ENCODE assay signal across 20 cellular contexts in the genomic region with DNA sequence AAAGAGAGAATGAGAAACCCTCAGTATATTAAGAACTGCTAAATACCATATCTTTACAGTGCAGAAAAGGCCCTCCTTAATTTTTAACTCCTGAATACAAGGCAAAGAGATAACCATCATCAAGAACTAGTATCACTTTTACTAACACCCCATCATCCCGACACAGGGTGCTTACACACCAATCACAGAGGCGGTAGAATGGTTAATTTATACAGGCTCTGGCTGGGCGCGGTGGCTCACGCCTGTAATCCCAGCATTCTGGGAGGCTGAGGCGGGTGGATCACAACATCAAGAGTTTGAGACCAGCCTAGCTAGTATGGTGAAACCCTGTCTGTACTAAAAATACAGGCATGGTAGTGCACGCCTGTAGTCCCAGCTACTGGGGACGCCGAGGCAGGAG. TPM values are rescaled to one million over a fixed set of nuclear protein-coding genes. Genes with fewer than 3 reads are reported as not detected.
A peak's percentile ranks its signal among the peaks of the same experiment; 100 is the strongest.
DNase-seq lines count a peak whose midpoint lies in the region; ATAC-seq and TF ChIP-seq lines count a peak whose summit lies in the region.
"Had no signal": no experiment of that assay in that cellular context is flagged by ENCODE, and none has a peak within 500 bp of the region (broad histone marks: within the 10 kb centered on the region; RNA-seq: fewer than 3 reads in every experiment).

No MANE protein-coding gene starts in this region.

- ATAC-seq in activated CD8-positive, alpha-beta T cell treated with anti-CD3 and anti-CD28 coated beads for 36 hours, result no peak
- no peak for ATAC-seq in activated CD8-positive, alpha-beta T cell treated with anti-CD3 and anti-CD28 coated beads, Interleukin-2, amount 10 ng/mL, durations not matched to agents 7 days and 5 days
- ATAC-seq in CD4-positive, CD25-positive, alpha-beta regulatory T cell (ENCODE audit: low read depth in 2 of 2), result no peak
- ATAC-seq in naive thymus-derived CD8-positive, alpha-beta T cell, result no peak
- ATAC-seq in GM19395 (IDR thresholded peaks at IDR 0.05; ENCODE audit: unreplicated experiment), result no peak
- ATAC-seq: A549, heart left ventricle, left ventricle myocardium superior had no signal

- CTCF ChIA-PET in activated CD8-positive, alpha-beta T cell treated with anti-CD3 and anti-CD28 coated beads for 36 hours (lab: Charles Lee), result interaction anchor here (0.8 to 6.6 kb wide), 3 partner anchors 15 to 328 kb away, joined by 3 to 68 read pairs (median 3); a partner anchor contains a TSS
- CTCF ChIA-PET in activated CD8-positive, alpha-beta T cell treated with anti-CD3 and anti-CD28 coated beads, Interleukin-2, amount 10 ng/mL, durations not matched to agents 7 days and 5 days (lab: Charles Lee), result interaction anchor here (0.6 to 14.0 kb wide), 4 partner anchors 14 to 268 kb away, joined by 3 to 146 read pairs (median 3); a partner anchor contains a TSS
- CTCF ChIA-PET in activated CD4-positive, alpha-beta memory T cell treated with anti-CD3 and anti-CD28 coated beads for 36 hours (lab: Charles Lee), result interaction anchor here (1.2 to 6.6 kb wide), 3 partner anchors 13 to 113 kb away, joined by 3 to 39 read pairs (median 10); no protein-coding TSS in a partner anchor

- intact Hi-C loops in activated CD8-positive, alpha-beta T cell treated with anti-CD3 and anti-CD28 coated beads for 36 hours (cut with micrococcal nuclease), result no loop called here
- intact Hi-C loops in activated CD4-positive, alpha-beta memory T cell treated with anti-CD3 and anti-CD28 coated beads for 36 hours (cut with micrococcal nuclease), result no loop called here

- peak overlapping the region; percentile 44 for H3K27ac ChIP-seq in CD4-positive, CD25-positive, alpha-beta regulatory T cell (ENCODE audit: insufficient read depth, low read length, poor library complexity, severe bottlenecking)
- H3K27ac ChIP-seq: A549, brain microvascular endothelial cell, KMS-11, neutrophil, testis had no signal

- POLR2A ChIA-PET in activated CD8-positive, alpha-beta T cell treated with anti-CD3 and anti-CD28 coated beads for 36 hours (lab: Charles Lee), result interaction anchor here (0.6 to 3.5 kb wide), 3 partner anchors 10 to 356 kb away, joined by 3 to 12 read pairs (median 9); a partner anchor contains a TSS
- POLR2A ChIA-PET in activated CD8-positive, alpha-beta T cell treated with anti-CD3 and anti-CD28 coated beads, Interleukin-2, amount 10 ng/mL, durations not matched to agents 7 days and 5 days (lab: Charles Lee), result no interaction called here
- POLR2A ChIA-PET in activated CD4-positive, alpha-beta memory T cell treated with anti-CD3 and anti-CD28 coated beads for 36 hours (lab: Charles Lee), result interaction anchor here (1.2 kb wide), 1 partner anchor 15 kb away, joined by 4 read pairs; a partner anchor contains a TSS
- POLR2A ChIA-PET in naive thymus-derived CD8-positive, alpha-beta T cell (lab: Charles Lee), result interaction anchor here (1.6 to 7.8 kb wide), 2 partner anchors 11 to 15 kb away, joined by 3 to 53 read pairs; a partner anchor contains a TSS

- peak overlapping the region; percentile 10 for H3K4me3 Mint-ChIP-seq in activated CD8-positive, alpha-beta T cell treated with anti-CD3 and anti-CD28 coated beads for 36 hours
- H3K4me3 Mint-ChIP-seq in activated CD8-positive, alpha-beta T cell treated with anti-CD3 and anti-CD28 coated beads, Interleukin-2, amount 10 ng/mL, durations not matched to agents 7 days and 5 days, result no peak overlapping the region
- H3K4me3 Mint-ChIP-seq in CD4-positive, CD25-positive, alpha-beta regulatory T cell, result peak overlapping the region in 3 of 4 donors; percentile 39 to 52 (median 48)
- peak overlapping the region; percentile 39 for H3K4me3 Mint-ChIP-seq in activated CD4-positive, alpha-beta memory T cell treated with anti-CD3 and anti-CD28 coated beads for 36 hours
- H3K4me3 Mint-ChIP-seq in naive thymus-derived CD8-positive, alpha-beta T cell, result peak overlapping the region in 7 of 10 donors; percentile 3 to 52 (median 39)
- H3K4me3 Mint-ChIP-seq: activated B cell treated with CpG ODN at 0.5 μM for 24 hours had no signal

- peaks cover 66% of the 10 kb centered on the region for H3K36me3 Mint-ChIP-seq in activated CD8-positive, alpha-beta T cell treated with anti-CD3 and anti-CD28 coated beads for 36 hours (ENCODE audit: low read depth)
- H3K36me3 Mint-ChIP-seq in activated CD8-positive, alpha-beta T cell treated with anti-CD3 and anti-CD28 coated beads, Interleukin-2, amount 10 ng/mL, durations not matched to agents 7 days and 5 days (ENCODE audit: low read depth), result peaks cover 56% of the 10 kb centered on the region
- H3K36me3 Mint-ChIP-seq in CD4-positive, CD25-positive, alpha-beta regulatory T cell, result peaks cover 16% of the 10 kb centered on the region
- peaks cover 58% of the 10 kb centered on the region for H3K36me3 Mint-ChIP-seq in activated CD4-positive, alpha-beta memory T cell treated with anti-CD3 and anti-CD28 coated beads for 36 hours
- H3K36me3 Mint-ChIP-seq in naive thymus-derived CD8-positive, alpha-beta T cell, result peaks cover 0 to 62% (median 3%) of the 10 kb centered on the region in 3 donors

- peaks cover 71% of the 10 kb centered on the region for H3K4me1 ChIP-seq in CD4-positive, CD25-positive, alpha-beta regulatory T cell (ENCODE audit: control insufficient read depth, insufficient read depth, low read length, poor library complexity, severe bottlenecking)

- H3K27me3 ChIP-seq in CD4-positive, CD25-positive, alpha-beta regulatory T cell (ENCODE audit: control insufficient read depth, insufficient read depth, low read length), result no peaks in the 10 kb centered on the region
- H3K27me3 ChIP-seq: brain microvascular endothelial cell, heart left ventricle, neutrophil, testis had no signal

- peaks cover 76% of the 10 kb centered on the region for H3K4me1 Mint-ChIP-seq in activated CD8-positive, alpha-beta T cell treated with anti-CD3 and anti-CD28 coated beads for 36 hours (ENCODE audit: low read depth)
- H3K4me1 Mint-ChIP-seq in activated CD8-positive, alpha-beta T cell treated with anti-CD3 and anti-CD28 coated beads, Interleukin-2, amount 10 ng/mL, durations not matched to agents 7 days and 5 days (ENCODE audit: low read depth), result peaks cover 70% of the 10 kb centered on the region
- peaks cover 42 to 85% (median 66%) of the 10 kb centered on the region in 4 donors for H3K4me1 Mint-ChIP-seq in CD4-positive, CD25-positive, alpha-beta regulatory T cell
- peaks cover 75% of the 10 kb centered on the region for H3K4me1 Mint-ChIP-seq in activated CD4-positive, alpha-beta memory T cell treated with anti-CD3 and anti-CD28 coated beads for 36 hours (ENCODE audit: low read depth)
- peaks cover 38 to 83% (median 76%) of the 10 kb centered on the region in 4 donors for H3K4me1 Mint-ChIP-seq in naive thymus-derived CD8-positive, alpha-beta T cell

- no peaks in the 10 kb centered on the region for H3K9me3 ChIP-seq in CD4-positive, CD25-positive, alpha-beta regulatory T cell (ENCODE audit: control insufficient read depth in 2 of 2, low read length in 2 of 2)
- H3K9me3 ChIP-seq: A549, heart left ventricle, neutrophil, testis had no signal

- H3K9me3 Mint-ChIP-seq in activated CD8-positive, alpha-beta T cell treated with anti-CD3 and anti-CD28 coated beads for 36 hours, result no peaks in the 10 kb centered on the region
- H3K9me3 Mint-ChIP-seq in activated CD8-positive, alpha-beta T cell treated with anti-CD3 and anti-CD28 coated beads, Interleukin-2, amount 10 ng/mL, durations not matched to agents 7 days and 5 days (ENCODE audit: insufficient read depth), result no peaks in the 10 kb centered on the region
- H3K9me3 Mint-ChIP-seq in CD4-positive, CD25-positive, alpha-beta regulatory T cell, result no peaks in the 10 kb centered on the region
- no peaks in the 10 kb centered on the region for H3K9me3 Mint-ChIP-seq in activated CD4-positive, alpha-beta memory T cell treated with anti-CD3 and anti-CD28 coated beads for 36 hours
- no peaks in the 10 kb centered on the region for H3K9me3 Mint-ChIP-seq in naive thymus-derived CD8-positive, alpha-beta T cell
- H3K9me3 Mint-ChIP-seq: activated B cell treated with CpG ODN at 0.5 μM for 24 hours had no signal

- peak overlapping the region; percentile 72 for H3K27ac Mint-ChIP-seq in activated CD8-positive, alpha-beta T cell treated with anti-CD3 and anti-CD28 coated beads for 36 hours
- no peak overlapping the region for H3K27ac Mint-ChIP-seq in activated CD8-positive, alpha-beta T cell treated with anti-CD3 and anti-CD28 coated beads, Interleukin-2, amount 10 ng/mL, durations not matched to agents 7 days and 5 days
- H3K27ac Mint-ChIP-seq in CD4-positive, CD25-positive, alpha-beta regulatory T cell, result peak overlapping the region in 2 of 3 donors; percentile 32 to 48
- H3K27ac Mint-ChIP-seq in activated CD4-positive, alpha-beta memory T cell treated with anti-CD3 and anti-CD28 coated beads for 36 hours, result peak overlapping the region; percentile 64
- H3K27ac Mint-ChIP-seq in naive thymus-derived CD8-positive, alpha-beta T cell, result peak overlapping the region in 6 of 10 donors; percentile 29 to 79 (median 63)
- H3K27ac Mint-ChIP-seq: activated B cell treated with CpG ODN at 0.5 μM for 24 hours had no signal

- no peaks in the 10 kb centered on the region for H3K27me3 Mint-ChIP-seq in activated CD8-positive, alpha-beta T cell treated with anti-CD3 and anti-CD28 coated beads for 36 hours
- H3K27me3 Mint-ChIP-seq in activated CD8-positive, alpha-beta T cell treated with anti-CD3 and anti-CD28 coated beads, Interleukin-2, amount 10 ng/mL, durations not matched to agents 7 days and 5 days (ENCODE audit: low read depth), result no peaks in the 10 kb centered on the region
- no peaks in the 10 kb centered on the region for H3K27me3 Mint-ChIP-seq in CD4-positive, CD25-positive, alpha-beta regulatory T cell
- H3K27me3 Mint-ChIP-seq in activated CD4-positive, alpha-beta memory T cell treated with anti-CD3 and anti-CD28 coated beads for 36 hours, result no peaks in the 10 kb centered on the region
- H3K27me3 Mint-ChIP-seq in naive thymus-derived CD8-positive, alpha-beta T cell, result no peaks in the 10 kb centered on the region
- H3K27me3 Mint-ChIP-seq: activated B cell treated with CpG ODN at 0.5 μM for 24 hours had no signal

- peaks cover 25% of the 10 kb centered on the region for H3K36me3 ChIP-seq in CD4-positive, CD25-positive, alpha-beta regulatory T cell (ENCODE audit: control insufficient read depth, insufficient read depth, low read length)

- no peak for TF ChIP-seq CTCF in activated CD8-positive, alpha-beta T cell treated with anti-CD3 and anti-CD28 coated beads for 36 hours (IDR thresholded peaks at IDR 0.05)

- peak overlapping the region; percentile 35 for H3K4me3 ChIP-seq in CD4-positive, CD25-positive, alpha-beta regulatory T cell (ENCODE audit: low read depth, low read length)
- H3K4me3 ChIP-seq: A549, heart left ventricle, testis had no signal

- peak; percentile 24 for DNase-seq in activated CD8-positive, alpha-beta T cell treated with anti-CD3 and anti-CD28 coated beads for 36 hours
- DNase-seq in activated CD8-positive, alpha-beta T cell treated with anti-CD3 and anti-CD28 coated beads, Interleukin-2, amount 10 ng/mL, durations not matched to agents 7 days and 5 days, result no peak
- DNase-seq in CD4-positive, CD25-positive, alpha-beta regulatory T cell, result no peak
- DNase-seq in activated CD4-positive, alpha-beta memory T cell treated with anti-CD3 and anti-CD28 coated beads for 36 hours, result peak; percentile 51
- DNase-seq in naive thymus-derived CD8-positive, alpha-beta T cell, result no peak
- DNase-seq in DMS53 (lab: John Stamatoyannopoulos, UW) (no peak), NCI-H82 treated with DMSO at 0.1 percent for 48 hours (lab: John Stamatoyannopoulos, UW; ENCODE audit: unreplicated experiment) (no peak)
- DNase-seq: activated B cell treated with CpG ODN at 0.5 μM for 24 hours, brain microvascular endothelial cell, cortex of kidney, GDM1, heart left ventricle, left ventricle myocardium superior, NCI-H187, NCI-H774, testis had no signal

RNA-seq across cellular contexts. Expression of a gene that starts 4.2 kb away (rescaled TPM):
- 10 to 100 TPM; 80.9 to 89.1 TPM for total RNA-seq in activated CD8-positive, alpha-beta T cell treated with anti-CD3 and anti-CD28 coated beads for 36 hours
- 10 to 100 TPM; 49.4 to 53.9 TPM for total RNA-seq in activated CD8-positive, alpha-beta T cell treated with anti-CD3 and anti-CD28 coated beads, Interleukin-2, amount 10 ng/mL, durations not matched to agents 7 days and 5 days
- 44.2 TPM for total RNA-seq in CD4-positive, CD25-positive, alpha-beta regulatory T cell
- 10 to 100 TPM; 31.7 to 42.7 (median 37.0) TPM for polyA plus RNA-seq in CD4-positive, CD25-positive, alpha-beta regulatory T cell
- total RNA-seq in activated CD4-positive, alpha-beta memory T cell treated with anti-CD3 and anti-CD28 coated beads for 36 hours, result 10 to 100 TPM; 94.0 to 98.6 TPM
- total RNA-seq in naive thymus-derived CD8-positive, alpha-beta T cell, result 10 to 100 TPM; 44.6 to 45.4 TPM
- polyA plus RNA-seq in naive thymus-derived CD8-positive, alpha-beta T cell, result 10 to 100 TPM; 32.0 to 33.0 (median 32.5) TPM

RNA-seq across cellular contexts. Expression of a gene that starts 14.9 kb away (rescaled TPM):
- total RNA-seq in activated CD8-positive, alpha-beta T cell treated with anti-CD3 and anti-CD28 coated beads for 36 hours, result 10 to 100 TPM; 51.8 to 56.3 TPM
- total RNA-seq in activated CD8-positive, alpha-beta T cell treated with anti-CD3 and anti-CD28 coated beads, Interleukin-2, amount 10 ng/mL, durations not matched to agents 7 days and 5 days, result 10 to 100 TPM; 74.0 to 76.5 TPM
- 47.9 TPM for total RNA-seq in CD4-positive, CD25-positive, alpha-beta regulatory T cell
- 10 to 100 TPM; 27.3 to 39.5 (median 39.0) TPM for polyA plus RNA-seq in CD4-positive, CD25-positive, alpha-beta regulatory T cell
- total RNA-seq in activated CD4-positive, alpha-beta memory T cell treated with anti-CD3 and anti-CD28 coated beads for 36 hours, result 10 to 100 TPM; 35.7 to 37.3 TPM
- 100 to 1,000 TPM; 128 to 133 TPM for total RNA-seq in naive thymus-derived CD8-positive, alpha-beta T cell
- 100 to 1,000 TPM; 119 to 159 (median 125) TPM for polyA plus RNA-seq in naive thymus-derived CD8-positive, alpha-beta T cell

Comparison
In these comparisons a context has a peak if more than half of its experiments do, and no peak if none do; other contexts are left out.
1. DNase-seq: peak in activated CD8-positive, alpha-beta T cell treated with anti-CD3 and anti-CD28 coated beads for 36 hours (single experiment) and activated CD4-positive, alpha-beta memory T cell treated with anti-CD3 and anti-CD28 coated beads for 36 hours (single experiment); none in activated CD8-positive, alpha-beta T cell treated with anti-CD3 and anti-CD28 coated beads, Interleukin-2, amount 10 ng/mL, durations not matched to agents 7 days and 5 days (single experiment), CD4-positive, CD25-positive, alpha-beta regulatory T cell (0 of 3), naive thymus-derived CD8-positive, alpha-beta T cell (0 of 10), DMS53 (single experiment) and NCI-H82 treated with DMSO at 0.1 percent for 48 hours (single experiment).